23 cellular contexts compared by ENCODE assay signal in genomic region chr15:95584088-95584487, GRCh38.
DNase-seq lines count a peak whose midpoint lies in the region; FAIRE-seq and TF ChIP-seq lines count a peak whose summit lies in the region.
"Had no signal": no experiment of that assay in that cellular context is flagged by ENCODE, and none has a peak within 500 bp of the region (broad histone marks: within the 10 kb centered on the region; RNA-seq: fewer than 3 reads in every experiment).

No MANE protein-coding gene starts in this region.

- H3K4me1 ChIP-seq in mesenchymal stem cell (ENCODE audit: control insufficient read depth, insufficient read depth, low read depth, low read length) (no peaks in the 10 kb centered on the region), suprapubic skin (no peaks in the 10 kb centered on the region)
- H3K4me1 ChIP-seq: A549; BE2C; BLaER1 treated with 17β-estradiol and CSF1 and Interleukin-3, amounts not matched to agents 10 nM and 100 nM had no signal

- no peaks in the 10 kb centered on the region for H3K79me1 ChIP-seq in mesenchymal stem cell (replicated peaks; ENCODE audit: low read length, poor library complexity, severe bottlenecking)

- no peak overlapping the region for H3K4me3 ChIP-seq in bronchial epithelial cell (ENCODE audit: low read depth, low read length)
- H3K4me3 ChIP-seq in mesenchymal stem cell (ENCODE audit: insufficient read depth in 1 of 2, low read depth in 1 of 2, low read length in 2 of 2), result no peak overlapping the region
- H3K4me3 ChIP-seq in suprapubic skin, result no peak overlapping the region
- H3K4me3 ChIP-seq: A549; BLaER1 treated with 17β-estradiol and CSF1 and Interleukin-3, amounts not matched to agents 10 nM and 100 nM; GM23248 had no signal

- H3K36me3 ChIP-seq in bronchial epithelial cell (ENCODE audit: control insufficient read depth, insufficient read depth, low read length) (no peaks in the 10 kb centered on the region), mesenchymal stem cell (ENCODE audit: control insufficient read depth in 1 of 2, insufficient read depth in 2 of 2, low read depth in 1 of 2, low read length in 2 of 2) (no peaks in the 10 kb centered on the region), suprapubic skin (no peaks in the 10 kb centered on the region)
- H3K36me3 ChIP-seq: BE2C; BLaER1 treated with 17β-estradiol and CSF1 and Interleukin-3, amounts not matched to agents 10 nM and 100 nM had no signal

- H3K14ac ChIP-seq in mesenchymal stem cell (ENCODE audit: low read length in 2 of 2), result no peak overlapping the region

- no peak for FAIRE-seq in bronchial epithelial cell (lab: Jason Lieb, UNC)
- FAIRE-seq: A549, D721Med, GM12891, H1 had no signal

- H2AFZ ChIP-seq in mesenchymal stem cell (ENCODE audit: low read depth, low read length), result no peak overlapping the region
- H2AFZ ChIP-seq: GM23248 had no signal

- H3K9me3 ChIP-seq in mesenchymal stem cell (ENCODE audit: control insufficient read depth, low read length) (no peaks in the 10 kb centered on the region), suprapubic skin (no peaks in the 10 kb centered on the region)
- H3K9me3 ChIP-seq: A549; BE2C; BLaER1 treated with 17β-estradiol and CSF1 and Interleukin-3, amounts not matched to agents 10 nM and 100 nM had no signal

- H3K27me3 ChIP-seq in bronchial epithelial cell (ENCODE audit: control insufficient read depth, insufficient read depth, low read length) (no peaks in the 10 kb centered on the region), mesenchymal stem cell (ENCODE audit: control insufficient read depth in 1 of 2, insufficient read depth in 1 of 2, low read length in 2 of 2) (no peaks in the 10 kb centered on the region), suprapubic skin (no peaks in the 10 kb centered on the region)
- H3K27me3 ChIP-seq: BE2C; BLaER1 treated with 17β-estradiol and CSF1 and Interleukin-3, amounts not matched to agents 10 nM and 100 nM had no signal

- H4K8ac ChIP-seq in mesenchymal stem cell (ENCODE audit: low read length), result no peak overlapping the region

- H2BK15ac ChIP-seq in mesenchymal stem cell (ENCODE audit: low read depth, poor library complexity, severe bottlenecking), result no peak overlapping the region

- no peak for TF ChIP-seq EP300 in suprapubic skin (IDR thresholded peaks at IDR 0.05)

- H2BK12ac ChIP-seq in mesenchymal stem cell (ENCODE audit: low read length in 2 of 2), result peak overlapping the region in 1 of 2 experiments; percentile 24

- DNase-seq in HCEC 1CT (peak; percentile 3), bronchial epithelial cell (ENCODE audit: low read depth) (peak; percentile 44), mesenchymal stem cell (peak; percentile 27), suprapubic skin (ENCODE audit: low spot score in 2 of 2) (no peak), SHP77 treated with DMSO at 0.1 percent for 48 hours (lab: John Stamatoyannopoulos, UW) (no peak)
- no peak for DNase-seq in stimulated activated CD4-positive, alpha-beta T cell treated with anti-CD3 and anti-CD28 coated beads, Interleukin-4, amount 100 ng/mL, for 1 hour
- DNase-seq: 8988T; ACHN; AML-193; BE2C; CD4-positive, alpha-beta T cell; CD8-positive, alpha-beta memory T cell; DMS 273 treated with DMSO at 0.1 percent for 48 hours; DMS79; EL; GF-D8; GM23248; H7 had no signal

- H2BK5ac ChIP-seq in mesenchymal stem cell (ENCODE audit: low read depth, low read length, poor library complexity, severe bottlenecking), result no peak overlapping the region

- no peak overlapping the region for H3K18ac ChIP-seq in mesenchymal stem cell (ENCODE audit: low read depth in 1 of 2, low read length in 2 of 2)

- TF ChIP-seq CTCF in bronchial epithelial cell (IDR thresholded peaks at IDR 0.05; ENCODE audit: insufficient read depth, low read length, severe bottlenecking), result no peak
- no peak for TF ChIP-seq CTCF in suprapubic skin (IDR thresholded peaks at IDR 0.05)

- no peak for TF ChIP-seq POLR2A in suprapubic skin (IDR thresholded peaks at IDR 0.05)

- no peak overlapping the region for H3K23ac ChIP-seq in mesenchymal stem cell (ENCODE audit: low read length in 2 of 2)

- no peak overlapping the region for H3K4ac ChIP-seq in mesenchymal stem cell (ENCODE audit: low read depth in 1 of 2, low read length in 2 of 2)

- no peak overlapping the region for H3K27ac ChIP-seq in mesenchymal stem cell (ENCODE audit: low read length, poor library complexity, severe bottlenecking)
- H3K27ac ChIP-seq in suprapubic skin, result no peak overlapping the region
- H3K27ac ChIP-seq: A549; BLaER1 treated with 17β-estradiol and CSF1 and Interleukin-3, amounts not matched to agents 10 nM and 100 nM; GM23248 had no signal

- H2AK5ac ChIP-seq in mesenchymal stem cell (ENCODE audit: low read length, severe bottlenecking), result no peak overlapping the region

- H3K4me2 ChIP-seq in mesenchymal stem cell (ENCODE audit: low read length, poor library complexity, severe bottlenecking), result no peak overlapping the region
- H3K4me2 ChIP-seq: A549; BLaER1 treated with 17β-estradiol and CSF1 and Interleukin-3, amounts not matched to agents 10 nM and 100 nM had no signal

- H3K9ac ChIP-seq in mesenchymal stem cell (ENCODE audit: low read length), result no peak overlapping the region
- H3K9ac ChIP-seq: BLaER1 treated with 17β-estradiol and CSF1 and Interleukin-3, amounts not matched to agents 10 nM and 100 nM; GM23248 had no signal

- H4K91ac ChIP-seq in mesenchymal stem cell (ENCODE audit: low read length), result no peak overlapping the region

- H2BK120ac ChIP-seq in mesenchymal stem cell (ENCODE audit: low read depth, low read length), result no peak overlapping the region

Comparison
In these comparisons a context has a peak if more than half of its experiments do, and no peak if none do; other contexts are left out.
1. DNase-seq: peak in HCEC 1CT (single experiment), bronchial epithelial cell (single experiment) and mesenchymal stem cell (single experiment); none in stimulated activated CD4-positive, alpha-beta T cell treated with anti-CD3 and anti-CD28 coated beads, Interleukin-4, amount 100 ng/mL, for 1 hour (single experiment), suprapubic skin (0 of 2) and SHP77 treated with DMSO at 0.1 percent for 48 hours (single experiment).